Comparison of ENCODE assay signal across 9 cellular contexts in genomic region chr19:18020212-18021067, GRCh38. TPM values are rescaled to one million over a fixed set of nuclear protein-coding genes. Genes with fewer than 3 reads are reported as not detected.
DNase-seq lines count a peak whose midpoint lies in the region; ATAC-seq and TF ChIP-seq lines count a peak whose summit lies in the region.
"Had no signal": no experiment of that assay in that cellular context is flagged by ENCODE, and none has a peak within 500 bp of the region (broad histone marks: within the 10 kb centered on the region; RNA-seq: fewer than 3 reads in every experiment).

No MANE protein-coding gene starts in this region.

- peak in 3 of 4 donors; percentile 40 to 97 (median 94) for TF ChIP-seq EP300 in upper lobe of left lung (IDR thresholded peaks at IDR 0.05)

- no peak for ATAC-seq in memory B cell (ENCODE audit: low read depth)
- peak; percentile 55 to 76 for ATAC-seq in upper lobe of left lung (ENCODE audit: low FRiP score in 2 of 2)

- no peaks in the 10 kb centered on the region for H3K9me3 Mint-ChIP-seq in activated CD4-positive, alpha-beta T cell treated with anti-CD3 and anti-CD28 coated beads, Interleukin-2, amount 10 ng/mL, durations not matched to agents 24 days and 14 days
- H3K9me3 Mint-ChIP-seq in memory B cell = peaks cover 3% of the 10 kb centered on the region

- peak overlapping the region; percentile 99 for H3K27ac ChIP-seq in caudate nucleus (ENCODE audit: low read depth, low read length)
- H3K27ac ChIP-seq in upper lobe of left lung = peak overlapping the region; percentile 84 to 96 (median 92)

- WGBS in upper lobe of left lung, 2 donors = 33 to 37% methylated on average over 13 to 15 of the region's 15 CpGs

- H3K9me3 ChIP-seq in upper lobe of left lung = no peaks in the 10 kb centered on the region

- peak overlapping the region; percentile 98 for H3K27ac Mint-ChIP-seq in activated CD4-positive, alpha-beta T cell treated with anti-CD3 and anti-CD28 coated beads, Interleukin-2, amount 10 ng/mL, durations not matched to agents 24 days and 14 days
- H3K27ac Mint-ChIP-seq in memory B cell = peak overlapping the region; percentile 97

- DNase-seq in activated CD4-positive, alpha-beta T cell treated with anti-CD3 and anti-CD28 coated beads, Interleukin-2, amount 10 ng/mL, durations not matched to agents 24 days and 14 days = no peak
- no peak for DNase-seq in activated CD4-positive, alpha-beta T cell treated with anti-CD3 and anti-CD28 coated beads for 48 hours
- DNase-seq in caudate nucleus (lab: John Stamatoyannopoulos, UW) (peak in 59 of 61 donors; percentile 44 to 94 (median 80)), memory B cell (ENCODE audit: low spot score in 2 of 2) (no peak), upper lobe of left lung (peak; percentile 89 to 95), epidermal melanocyte (ENCODE audit: insufficient read length, low spot score) (no peak)
- no peak for DNase-seq in stimulated activated naive CD4-positive, alpha-beta T cell (lab: John Stamatoyannopoulos, UW)
- DNase-seq in effector CD8-positive, alpha-beta T cell (lab: John Stamatoyannopoulos, UW) = no peak
- DNase-seq: amniotic stem cell had no signal

- peaks cover 62% of the 10 kb centered on the region for H3K4me1 Mint-ChIP-seq in activated CD4-positive, alpha-beta T cell treated with anti-CD3 and anti-CD28 coated beads, Interleukin-2, amount 10 ng/mL, durations not matched to agents 24 days and 14 days
- peaks cover 45% of the 10 kb centered on the region for H3K4me1 Mint-ChIP-seq in memory B cell

- no peak overlapping the region for H3K4me3 ChIP-seq in upper lobe of left lung

- H3K27me3 ChIP-seq in upper lobe of left lung = no peaks in the 10 kb centered on the region

- peaks cover 86 to 88% (median 87%) of the 10 kb centered on the region in 4 donors for H3K4me1 ChIP-seq in upper lobe of left lung

- H3K36me3 Mint-ChIP-seq in activated CD4-positive, alpha-beta T cell treated with anti-CD3 and anti-CD28 coated beads, Interleukin-2, amount 10 ng/mL, durations not matched to agents 24 days and 14 days (ENCODE audit: low read depth) = peaks cover 14% of the 10 kb centered on the region
- peaks cover 5% of the 10 kb centered on the region for H3K36me3 Mint-ChIP-seq in memory B cell

- intact Hi-C loops in activated CD4-positive, alpha-beta T cell treated with anti-CD3 and anti-CD28 coated beads, Interleukin-2, amount 10 ng/mL, durations not matched to agents 24 days and 14 days (cut with micrococcal nuclease) = loop anchor here (1.0 to 5.0 kb wide), 2 partner anchors 25 to 67 kb away; partner anchors contain the start of gene IL12RB1

- no peaks in the 10 kb centered on the region for H3K27me3 Mint-ChIP-seq in activated CD4-positive, alpha-beta T cell treated with anti-CD3 and anti-CD28 coated beads, Interleukin-2, amount 10 ng/mL, durations not matched to agents 24 days and 14 days
- no peaks in the 10 kb centered on the region for H3K27me3 Mint-ChIP-seq in memory B cell

- peak in 2 of 4 donors; percentile 14 to 47 for TF ChIP-seq POLR2A in upper lobe of left lung (IDR thresholded peaks at IDR 0.05)

- peak in 4 of 6 experiments; percentile 13 to 37 (median 28) for TF ChIP-seq CTCF in upper lobe of left lung (IDR thresholded peaks at IDR 0.05)

- peaks cover 0 to 4% (median 0%) of the 10 kb centered on the region in 4 donors for H3K36me3 ChIP-seq in upper lobe of left lung

- H3K4me3 Mint-ChIP-seq in activated CD4-positive, alpha-beta T cell treated with anti-CD3 and anti-CD28 coated beads, Interleukin-2, amount 10 ng/mL, durations not matched to agents 24 days and 14 days = no peak overlapping the region
- no peak overlapping the region for H3K4me3 Mint-ChIP-seq in memory B cell

RNA-seq across cellular contexts. Expression of gene ARRDC2, which starts 12.5 kb away (rescaled TPM):
- total RNA-seq in activated CD4-positive, alpha-beta T cell treated with anti-CD3 and anti-CD28 coated beads, Interleukin-2, amount 10 ng/mL, durations not matched to agents 24 days and 14 days = 41.3 and 41.7 TPM in 2 replicates
- total RNA-seq in upper lobe of left lung = 100 to 1,000 TPM in 2 of 6 donors, 10 to 100 TPM in 4; 53.6 to 253 (median 78.8) TPM

RNA-seq across cellular contexts. Expression of gene KCNN1, which starts 53.5 kb away (rescaled TPM):
- 0.62 TPM in 1 of 2 replicates, not detected in the other for total RNA-seq in activated CD4-positive, alpha-beta T cell treated with anti-CD3 and anti-CD28 coated beads, Interleukin-2, amount 10 ng/mL, durations not matched to agents 24 days and 14 days
- total RNA-seq in upper lobe of left lung = under 1 TPM in 2 of 6 donors, not detected in 4; 0.34 to 0.37 TPM

Comparison
In these comparisons a context has a peak if more than half of its experiments do, and no peak if none do; other contexts are left out.
1. DNase-seq: peak in caudate nucleus (59 of 61) and upper lobe of left lung (2 of 2); none in activated CD4-positive, alpha-beta T cell treated with anti-CD3 and anti-CD28 coated beads, Interleukin-2, amount 10 ng/mL, durations not matched to agents 24 days and 14 days (single experiment), activated CD4-positive, alpha-beta T cell treated with anti-CD3 and anti-CD28 coated beads for 48 hours (single experiment), memory B cell (0 of 2), stimulated activated naive CD4-positive, alpha-beta T cell (0 of 6), epidermal melanocyte (single experiment) and effector CD8-positive, alpha-beta T cell (single experiment).